Comparison of ENCODE assay signal across 21 cellular contexts in genomic region chr12:32545413-32545970, GRCh38.
DNase-seq lines count a peak whose midpoint lies in the region; ATAC-seq and TF ChIP-seq lines count a peak whose summit lies in the region.
"Had no signal": no experiment of that assay in that cellular context is flagged by ENCODE, and none has a peak within 500 bp of the region (broad histone marks: within the 10 kb centered on the region; RNA-seq: fewer than 3 reads in every experiment).

No MANE protein-coding gene starts in this region.

- peaks cover 29 to 82% (median 39%) of the 10 kb centered on the region in 10 experiments for H3K4me1 ChIP-seq in BLaER1 treated with 17β-estradiol and CSF1 and Interleukin-3, amounts not matched to agents 10 nM and 100 nM
- H3K4me1 ChIP-seq in IMR-90 (ENCODE audit: control insufficient read depth, insufficient read depth, low read length) (peaks cover 15% of the 10 kb centered on the region), trophoblast cell (ENCODE audit: control insufficient read depth in 1 of 2, insufficient read depth in 2 of 2, low read length in 2 of 2) (peaks cover 0 to 3% of the 10 kb centered on the region in 2 experiments)

- no peak overlapping the region for H3K9ac ChIP-seq in BLaER1 treated with 17β-estradiol and CSF1 and Interleukin-3, amounts not matched to agents 10 nM and 100 nM
- H3K9ac ChIP-seq in IMR-90 (ENCODE audit: low read depth, low read length): no peak overlapping the region
- H3K9ac ChIP-seq in trophoblast cell (ENCODE audit: low read length): no peak overlapping the region

- H3K27me3 ChIP-seq in BLaER1 treated with 17β-estradiol and CSF1 and Interleukin-3, amounts not matched to agents 10 nM and 100 nM: no peaks in the 10 kb centered on the region
- H3K27me3 ChIP-seq in IMR-90 (ENCODE audit: control insufficient read depth, insufficient read depth, low read length): no peaks in the 10 kb centered on the region
- no peaks in the 10 kb centered on the region for H3K27me3 ChIP-seq in trophoblast cell (ENCODE audit: insufficient read depth, low read length)
- H3K27me3 ChIP-seq: brain microvascular endothelial cell had no signal

- H3K14ac ChIP-seq in IMR-90 (replicated peaks; ENCODE audit: low read depth, low read length) (peak overlapping the region; percentile 34; the same call in 1 of the 2 replicates), trophoblast cell (ENCODE audit: low read length) (no peak overlapping the region)

- H2BK20ac ChIP-seq in IMR-90 (ENCODE audit: low read depth, low read length): no peak overlapping the region

- no peak overlapping the region for H2BK15ac ChIP-seq in IMR-90 (ENCODE audit: low read depth, low read length)

- intact Hi-C loops in IMR-90 (cut with micrococcal nuclease): loop anchor here (5.0 kb wide), 1 partner anchor 112 kb away; no protein-coding TSS in a partner anchor

- no TSS peak for BruUV-seq in IMR-90 (replicated peaks; lab: Mats Ljungman, UMichigan)

- POLR2A ChIA-PET in IMR-90 (lab: Charles Lee; ENCODE audit: unreplicated experiment) (no interaction called here), T-cell (lab: Charles Lee) (interaction anchor here in 1 of 2 donors (0.6 kb wide), 1 partner anchor 548 kb away, joined by 3 read pairs; no protein-coding TSS in a partner anchor)

- H4K91ac ChIP-seq in IMR-90 (ENCODE audit: insufficient read depth, low read depth, low read length) (no peak overlapping the region), trophoblast cell (ENCODE audit: low read depth, low read length) (no peak overlapping the region)

- H4K20me1 ChIP-seq in BLaER1 treated with 17β-estradiol and CSF1 and Interleukin-3, amounts not matched to agents 10 nM and 100 nM: peaks cover 0 to 82% (median 0%) of the 10 kb centered on the region in 11 experiments; a peak in 3 of 22 replicates
- H4K20me1 ChIP-seq in IMR-90 (ENCODE audit: insufficient read depth, low read length): peaks cover 78% of the 10 kb centered on the region; the same call in 1 of the 2 replicates

- no peak overlapping the region for H2AK5ac ChIP-seq in IMR-90 (ENCODE audit: low read depth, low read length)
- no peak overlapping the region for H2AK5ac ChIP-seq in trophoblast cell (ENCODE audit: low read length)

- no peak for TF ChIP-seq POLR2A in IMR-90 (IDR thresholded peaks at IDR 0.05; ENCODE audit: low read depth, low read length)

- H3K9me1 ChIP-seq in IMR-90 (ENCODE audit: insufficient read depth, low read length): peaks cover 27% of the 10 kb centered on the region

- in situ Hi-C loops in IMR-90 (cut with MboI; ENCODE audit: low sequenced_read_pairs): no loop called here

- H3K27me3 Mint-ChIP-seq in T-cell: peaks cover 0 to 2% of the 10 kb centered on the region in 2 donors

- H2BK120ac ChIP-seq in IMR-90 (ENCODE audit: low read depth, low read length) (no peak overlapping the region), trophoblast cell (ENCODE audit: insufficient read depth, low read length, poor library complexity) (peak overlapping the region; percentile 28)

- no peak overlapping the region for H3K27ac Mint-ChIP-seq in T-cell
- H3K27ac Mint-ChIP-seq: CD4-positive, CD25-positive, alpha-beta regulatory T cell had no signal

- no peak for TF ChIP-seq CTCF in IMR-90 (conservative IDR thresholded peaks at IDR 0.05; ENCODE audit: low read depth, low read length)

- no peak overlapping the region for H4K5ac ChIP-seq in IMR-90 (ENCODE audit: low read depth, low read length)

- H3K79me1 ChIP-seq in IMR-90 (ENCODE audit: low read depth in 1 of 2, low read length in 2 of 2) (peaks cover 26 to 82% of the 10 kb centered on the region in 2 experiments), trophoblast cell (ENCODE audit: low read length) (no peaks in the 10 kb centered on the region)

- H3K18ac ChIP-seq in IMR-90 (ENCODE audit: low read depth, low read length) (peak overlapping the region; percentile 37; the same call in 1 of the 2 replicates), trophoblast cell (ENCODE audit: low read length) (no peak overlapping the region)

- dilution Hi-C loops in IMR-90 (cut with HindIII; ENCODE audit: low sequenced_read_pairs, unreplicated experiment): no loop called here

- H3K27ac ChIP-seq in BLaER1 treated with 17β-estradiol and CSF1 and Interleukin-3, amounts not matched to agents 10 nM and 100 nM: no peak overlapping the region
- H3K27ac ChIP-seq in IMR-90 (ENCODE audit: insufficient read depth, low read length) (no peak overlapping the region), trophoblast cell (ENCODE audit: low read depth, low read length) (no peak overlapping the region)
- H3K27ac ChIP-seq: brain microvascular endothelial cell had no signal

- H3K4me2 ChIP-seq in BLaER1 treated with 17β-estradiol and CSF1 and Interleukin-3, amounts not matched to agents 10 nM and 100 nM: peak overlapping the region in 7 of 11 experiments; percentile 2 to 33 (median 11); a peak in 7 of 22 replicates
- no peak overlapping the region; the same call in 1 of the 2 replicates for H3K4me2 ChIP-seq in IMR-90 (ENCODE audit: low read depth, low read length)
- H3K4me2 ChIP-seq in trophoblast cell (ENCODE audit: low read length): no peak overlapping the region

- H3K4me3 ChIP-seq in BLaER1 treated with 17β-estradiol and CSF1 and Interleukin-3, amounts not matched to agents 10 nM and 100 nM: no peak overlapping the region
- H3K4me3 ChIP-seq in IMR-90 (ENCODE audit: insufficient read depth, low read depth, low read length): no peak overlapping the region
- no peak overlapping the region for H3K4me3 ChIP-seq in trophoblast cell (ENCODE audit: low read depth, low read length)

- ATAC-seq in IMR-90 (ENCODE audit: low read depth): no peak
- ATAC-seq in T-cell (replicated peaks in 1 of 4): no peak
- ATAC-seq: left ventricle myocardium superior, PC-3 had no signal

- H3K4me1 Mint-ChIP-seq in T-cell: peaks cover 0 to 2% (median 0%) of the 10 kb centered on the region in 3 donors
- H3K4me1 Mint-ChIP-seq: CD4-positive, CD25-positive, alpha-beta regulatory T cell had no signal

- H3K79me2 ChIP-seq in trophoblast cell (ENCODE audit: control insufficient read depth, insufficient read depth, low read length, poor library complexity): no peaks in the 10 kb centered on the region

- TF ChIP-seq RAD21 in IMR-90 (IDR thresholded peaks at IDR 0.05; ENCODE audit: low read length): no peak

- H3K23ac ChIP-seq in IMR-90 (ENCODE audit: low read depth, low read length): no peak overlapping the region
- H3K23ac ChIP-seq in trophoblast cell (ENCODE audit: low read length): no peak overlapping the region

- no peak overlapping the region for H2BK12ac ChIP-seq in trophoblast cell (ENCODE audit: low read length)

- H2BK5ac ChIP-seq in IMR-90 (ENCODE audit: low read depth, low read length, poor library complexity, severe bottlenecking) (no peak overlapping the region), trophoblast cell (ENCODE audit: low read depth, low read length, poor library complexity) (no peak overlapping the region)

- H3K4ac ChIP-seq in IMR-90 (ENCODE audit: low read depth, low read length) (0 out of 2 replicates have a peak overlapping the region, but pooled peaks have one; percentile 23), trophoblast cell (ENCODE audit: low read depth, low read length) (no peak overlapping the region)

- H4K8ac ChIP-seq in IMR-90 (ENCODE audit: low read depth in 2 of 2, low read length in 2 of 2): no peak overlapping the region
- no peak overlapping the region for H4K8ac ChIP-seq in trophoblast cell (ENCODE audit: low read depth, low read length)

- CTCF ChIA-PET in IMR-90 (lab: Yijun Ruan, JAX) (interaction anchor here (0.6 kb wide), 1 partner anchor 56 kb away, joined by 3 read pairs; no protein-coding TSS in a partner anchor), T-cell (lab: Charles Lee) (no interaction called here)

- H3K9me3 ChIP-seq in BLaER1 treated with 17β-estradiol and CSF1 and Interleukin-3, amounts not matched to agents 10 nM and 100 nM (replicated peaks in 1 of 11): no peaks in the 10 kb centered on the region
- no peaks in the 10 kb centered on the region for H3K9me3 ChIP-seq in IMR-90 (ENCODE audit: control insufficient read depth, insufficient read depth, low read length)
- no peaks in the 10 kb centered on the region for H3K9me3 ChIP-seq in trophoblast cell (ENCODE audit: insufficient read depth, low read depth, low read length)

- H3K4me3 Mint-ChIP-seq in T-cell: no peak overlapping the region
- H3K4me3 Mint-ChIP-seq: CD4-positive, CD25-positive, alpha-beta regulatory T cell had no signal

- peaks cover 0 to 33% (median 0%) of the 10 kb centered on the region in 11 experiments; a peak in 4 of 22 replicates for H3K36me3 ChIP-seq in BLaER1 treated with 17β-estradiol and CSF1 and Interleukin-3, amounts not matched to agents 10 nM and 100 nM
- H3K36me3 ChIP-seq in IMR-90 (ENCODE audit: control insufficient read depth, insufficient read depth, low read length) (peaks cover 3% of the 10 kb centered on the region; the same call in 1 of the 2 replicates), trophoblast cell (ENCODE audit: control insufficient read depth in 1 of 2, insufficient read depth in 2 of 2, low read length in 2 of 2) (no peaks in the 10 kb centered on the region)
- H3K36me3 ChIP-seq: brain microvascular endothelial cell had no signal

- no peak overlapping the region for H3K56ac ChIP-seq in IMR-90 (ENCODE audit: extremely low read depth, insufficient read depth, low read length)

- DNase-seq in IMR-90 (no peak), dermis blood vessel endothelial cell (peak; percentile 59), trophoblast cell (no peak), activated gamma-delta T cell treated with Interleukin-2 at 50 U/mL for 16 hours (no peak), T-cell (no peak), amniotic stem cell (lab: John Stamatoyannopoulos, UW) (no peak), ureter (ENCODE audit: low spot score) (no peak)
- DNase-seq: activated CD4-positive, alpha-beta T cell treated with anti-CD3 and anti-CD28 coated beads, Interleukin-2, amount 50 U/mL, for 4 hours; activated effector memory CD4-positive, alpha-beta T cell treated with Interleukin-2 at 50 U/mL for 16 hours; brain microvascular endothelial cell; CD4-positive, CD25-positive, alpha-beta regulatory T cell; DND-41; head of caudate nucleus; left ventricle myocardium superior; NCI-H2171 treated with DMSO at 0.1 percent for 48 hours; NCI-H82; PC-3; retina; SHP77 treated with DMSO at 0.1 percent for 48 hours; T-helper 1 cell had no signal

- H4K12ac ChIP-seq in trophoblast cell (ENCODE audit: low read depth, low read length): no peak overlapping the region

- H2AFZ ChIP-seq in IMR-90 (replicated peaks; ENCODE audit: low read length, poor library complexity) (no peak overlapping the region), trophoblast cell (ENCODE audit: insufficient read depth, low read length, poor library complexity) (no peak overlapping the region)

- no peak overlapping the region for H2AK9ac ChIP-seq in IMR-90 (replicated peaks; ENCODE audit: low read depth, low read length, poor library complexity)

- no peaks in the 10 kb centered on the region for H3K9me3 Mint-ChIP-seq in T-cell
- H3K9me3 Mint-ChIP-seq: CD4-positive, CD25-positive, alpha-beta regulatory T cell had no signal

- no CpG with 5 or more reads among the region's 3 CpGs for WGBS in IMR-90 (ENCODE audit: extremely low coverage in 2 of 2, insufficient read length in 1 of 2), 2 experiments
- WGBS in trophoblast cell (ENCODE audit: extremely low coverage, insufficient coverage, insufficient read length): no CpG with 5 or more reads among the region's 3 CpGs

- no peaks in the 10 kb centered on the region for H3K36me3 Mint-ChIP-seq in T-cell
- H3K36me3 Mint-ChIP-seq: CD4-positive, CD25-positive, alpha-beta regulatory T cell had no signal

Comparison
In these comparisons a context has a peak if more than half of its experiments do, and no peak if none do; other contexts are left out.
1. H3K4me2 ChIP-seq: peak in BLaER1 treated with 17β-estradiol and CSF1 and Interleukin-3, amounts not matched to agents 10 nM and 100 nM (7 of 11); none in IMR-90 (single experiment) and trophoblast cell (single experiment).